Comparison of ENCODE assay signal across 8 cellular contexts in genomic region chr14:89351364-89351957, GRCh38.
DNase-seq lines count a peak whose midpoint lies in the region; FAIRE-seq and TF ChIP-seq lines count a peak whose summit lies in the region.

No MANE protein-coding gene starts in this region.

- H3K4me1 Mint-ChIP-seq in MCF 10A (ENCODE audit: insufficient read depth, unreplicated experiment), result no peaks in the 10 kb centered on the region

- no peak overlapping the region for H3K4me3 Mint-ChIP-seq in MCF 10A (ENCODE audit: unreplicated experiment)

- H3K27me3 ChIP-seq in neural cell (ENCODE audit: insufficient read depth, low read depth, low read length), result no peaks in the 10 kb centered on the region

- no peaks in the 10 kb centered on the region for H3K27me3 Mint-ChIP-seq in MCF 10A (ENCODE audit: insufficient read depth, unreplicated experiment)

- TF ChIP-seq CTCF in HEK293 (tag by site-specific recombination; IDR thresholded peaks at IDR 0.05) (no peak), coronary artery (IDR thresholded peaks at IDR 0.05) (no peak), neural cell (IDR thresholded peaks at IDR 0.05; ENCODE audit: poor library complexity, severe bottlenecking) (no peak), MCF 10A (IDR thresholded peaks at IDR 0.05; ENCODE audit: unreplicated experiment) (no peak), kidney (IDR thresholded peaks at IDR 0.05; ENCODE audit: borderline replicate concordance, extremely low read depth, insufficient read depth) (no peak)

- H3K36me3 Mint-ChIP-seq in MCF 10A (ENCODE audit: insufficient read depth, unreplicated experiment), result no peaks in the 10 kb centered on the region

- intact Hi-C loops in MCF 10A (cut with micrococcal nuclease) (no loop called here), kidney (cut with DNase I) (no loop called here)

- H3K9me2 ChIP-seq in neural cell (ENCODE audit: insufficient read depth, low read length), result no peaks in the 10 kb centered on the region

- H3K79me2 ChIP-seq in neural cell (replicated peaks; ENCODE audit: insufficient read depth, low read length), result peaks cover 32% of the 10 kb centered on the region

- peak overlapping the region; percentile 6 for H3K9ac ChIP-seq in neural cell (ENCODE audit: low read length)
- H3K9ac ChIP-seq in kidney (ENCODE audit: low read length in 2 of 2), result no peak overlapping the region

- no peak for TF ChIP-seq RAD21 in neural cell (conservative IDR thresholded peaks at IDR 0.05)

- H3K36me3 ChIP-seq in HEK293 (ENCODE audit: control insufficient read depth in 2 of 2, insufficient read depth in 1 of 2, low read length in 2 of 2) (peaks cover 0 to 22% of the 10 kb centered on the region in 2 experiments; a peak in 1 of 3 replicates), neural cell (ENCODE audit: insufficient read depth, low read length) (no peaks in the 10 kb centered on the region), kidney (ENCODE audit: control insufficient read depth in 1 of 2, insufficient read depth in 2 of 2, low read length in 2 of 2) (no peaks in the 10 kb centered on the region)

- no TSS peak for BruUV-seq in MCF 10A (replicated peaks; lab: Mats Ljungman, UMichigan)

- H3K27ac ChIP-seq in HEK293 (ENCODE audit: extremely low read depth, low read depth, low read length) (peak overlapping the region; percentile 42), coronary artery (peak overlapping the region; percentile 47 to 54), neural cell (ENCODE audit: low read length) (peak overlapping the region; percentile 98), kidney (ENCODE audit: low read depth in 2 of 2, low read length in 2 of 2) (peak overlapping the region in 1 of 2 donors; percentile 18)

- H3K4me1 ChIP-seq in HEK293 (ENCODE audit: control insufficient read depth, insufficient read depth, low read length), result peaks cover 13% of the 10 kb centered on the region
- peaks cover 6 to 20% of the 10 kb centered on the region in 2 donors for H3K4me1 ChIP-seq in kidney (ENCODE audit: control insufficient read depth in 1 of 2, insufficient read depth in 1 of 2, low read depth in 1 of 2, low read length in 2 of 2)

- DNase-seq in GM18507 (ENCODE audit: extremely low spot score, insufficient read length, low read depth), result peak; percentile 40
- DNase-seq in NCI-H748 (lab: John Stamatoyannopoulos, UW; ENCODE audit: unreplicated experiment), result peak; percentile 84
- DNase-seq in coronary artery (ENCODE audit: low spot score), result no peak
- no peak for DNase-seq in effector CD4-positive, alpha-beta T cell
- DNase-seq in MCF 10A (ENCODE audit: unreplicated experiment), result no peak
- DNase-seq in kidney, result no peak

- FAIRE-seq in GM18507 (lab: Jason Lieb, UNC), result peak; percentile 84
- no peak for FAIRE-seq in kidney (lab: Jason Lieb, UNC)

- CTCF ChIA-PET in HEK293 (lab: Yijun Ruan, JAX) (no interaction called here), MCF 10A (lab: Yijun Ruan, JAX) (no interaction called here)

- POLR2A ChIA-PET in HEK293 (lab: Yijun Ruan, JAX), result no interaction called here
- POLR2A ChIA-PET in MCF 10A (lab: Yijun Ruan, JAX), result no interaction called here

- H3K4me2 ChIP-seq in neural cell (ENCODE audit: low read length), result peak overlapping the region; percentile 38

- no peaks in the 10 kb centered on the region for H3K9me3 Mint-ChIP-seq in MCF 10A (ENCODE audit: unreplicated experiment)

- H3F3A ChIP-seq in neural cell (ENCODE audit: insufficient read depth, low read length, poor library complexity, severe bottlenecking), result peaks cover 23% of the 10 kb centered on the region

- H3K9me3 ChIP-seq in HEK293 (ENCODE audit: control insufficient read depth, insufficient read depth, low read depth, low read length), result no peaks in the 10 kb centered on the region
- H3K9me3 ChIP-seq in neural cell (ENCODE audit: low read length), result no peaks in the 10 kb centered on the region
- H3K9me3 ChIP-seq in kidney (ENCODE audit: control insufficient read depth in 1 of 2, low read length in 2 of 2), result no peaks in the 10 kb centered on the region

- no peak overlapping the region for H2AFZ ChIP-seq in neural cell (ENCODE audit: low read depth, low read length)

- no peaks in the 10 kb centered on the region for H4K20me1 ChIP-seq in neural cell (ENCODE audit: insufficient read depth)

- no peak overlapping the region for H3K4me3 ChIP-seq in HEK293 (ENCODE audit: low read depth, low read length)
- H3K4me3 ChIP-seq in coronary artery, result peak overlapping the region; percentile 33
- H3K4me3 ChIP-seq in neural cell (ENCODE audit: low read length), result peak overlapping the region; percentile 55
- no peak overlapping the region for H3K4me3 ChIP-seq in kidney (ENCODE audit: low read length in 2 of 2)

- no peak overlapping the region for H3K27ac Mint-ChIP-seq in MCF 10A (ENCODE audit: low read depth, unreplicated experiment)

- no peak for TF ChIP-seq EP300 in neural cell (conservative IDR thresholded peaks at IDR 0.05; ENCODE audit: poor library complexity, severe bottlenecking)

TF ChIP-seq in HEK293, 187 proteins besides CTCF, POLR2A, EP300 and RAD21:
- TF ChIP-seq PRDM6 (tag by site-specific recombination; IDR thresholded peaks at IDR 0.05) (peak; percentile 70), KLF8 (tag by site-specific recombination; IDR thresholded peaks at IDR 0.05) (no peak)
- TF ChIP-seq, protein P1, sequence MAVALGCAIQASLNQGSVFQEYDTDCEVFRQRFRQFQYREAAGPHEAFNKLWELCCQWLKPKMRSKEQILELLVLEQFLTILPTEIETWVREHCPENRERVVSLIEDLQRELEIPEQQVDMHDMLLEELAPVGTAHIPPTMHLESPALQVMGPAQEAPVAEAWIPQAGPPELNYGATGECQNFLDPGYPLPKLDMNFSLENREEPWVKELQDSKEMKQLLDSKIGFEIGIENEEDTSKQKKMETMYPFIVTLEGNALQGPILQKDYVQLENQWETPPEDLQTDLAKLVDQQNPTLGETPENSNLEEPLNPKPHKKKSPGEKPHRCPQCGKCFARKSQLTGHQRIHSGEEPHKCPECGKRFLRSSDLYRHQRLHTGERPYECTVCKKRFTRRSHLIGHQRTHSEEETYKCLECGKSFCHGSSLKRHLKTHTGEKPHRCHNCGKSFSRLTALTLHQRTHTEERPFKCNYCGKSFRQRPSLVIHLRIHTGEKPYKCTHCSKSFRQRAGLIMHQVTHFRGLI (tag by site-specific recombination; IDR thresholded peaks at IDR 0.05), result peak; percentile 81; the same call in 1 of the 2 replicates
TF ChIP-seq in HEK293: peak in this region for 2.

TF ChIP-seq in neural cell, 6 proteins besides CTCF, POLR2A, EP300 and RAD21:
- TF ChIP-seq EZH2 (IDR thresholded peaks at IDR 0.05; ENCODE audit: borderline replicate concordance, insufficient read depth, low read length, poor library complexity, severe bottlenecking) (no peak), REST (IDR thresholded peaks at IDR 0.05; ENCODE audit: borderline replicate concordance) (no peak), MXI1 (conservative IDR thresholded peaks at IDR 0.05; ENCODE audit: poor library complexity, severe bottlenecking) (no peak), SMC3 (conservative IDR thresholded peaks at IDR 0.05; ENCODE audit: poor library complexity) (no peak), TAF1 (IDR thresholded peaks at IDR 0.05; ENCODE audit: low read depth) (no peak), POLR2AphosphoS5 (IDR thresholded peaks at IDR 0.05) (no peak)
TF ChIP-seq in neural cell: peak in this region for 0.

Comparison
In these comparisons a context has a peak if more than half of its experiments do, and no peak if none do; other contexts are left out.
1. DNase-seq: peak in GM18507 (single experiment) and NCI-H748 (single experiment); none in coronary artery (single experiment), effector CD4-positive, alpha-beta T cell (single experiment), MCF 10A (single experiment) and kidney (single experiment).
2. H3K4me3 ChIP-seq: peak in coronary artery (single experiment) and neural cell (single experiment); none in HEK293 (single experiment) and kidney (0 of 2).